Comparison of ENCODE assay signal across 10 cellular contexts in genomic region chr1:157580179-157580827, GRCh38. TPM values are rescaled to one million over a fixed set of nuclear protein-coding genes. Genes with fewer than 3 reads are reported as not detected.
DNase-seq lines count a peak whose midpoint lies in the region; ATAC-seq and TF ChIP-seq lines count a peak whose summit lies in the region.
"Had no signal": no experiment of that assay in that cellular context is flagged by ENCODE, and none has a peak within 500 bp of the region (broad histone marks: within the 10 kb centered on the region; RNA-seq: fewer than 3 reads in every experiment).

No MANE protein-coding gene starts in this region.

- H3K36me3 ChIP-seq in breast epithelium (no peaks in the 10 kb centered on the region), tibial artery (no peaks in the 10 kb centered on the region)
- H3K36me3 ChIP-seq: BLaER1 had no signal

- no peak overlapping the region for H3K27ac ChIP-seq in breast epithelium
- no peak overlapping the region for H3K27ac ChIP-seq in tibial artery
- H3K27ac ChIP-seq: BLaER1 had no signal

- peak; percentile 41 for DNase-seq in DMS79 treated with DMSO at 0.1 percent for 48 hours (lab: John Stamatoyannopoulos, UW)
- no peak for DNase-seq in DMS79 (lab: John Stamatoyannopoulos, UW)
- DNase-seq in NCI-H774 (lab: John Stamatoyannopoulos, UW), result peak; percentile 62
- DNase-seq in breast epithelium (ENCODE audit: low spot score in 2 of 2), result peak in 1 of 2 donors; percentile 19
- peak; percentile 75 for DNase-seq in kidney tubule cell (ENCODE audit: low spot score)
- DNase-seq in tibial artery, result no peak

- peak; percentile 57 for ATAC-seq in HG03439 (IDR thresholded peaks at IDR 0.05; ENCODE audit: unreplicated experiment)
- ATAC-seq in GM18511 (IDR thresholded peaks at IDR 0.05; ENCODE audit: unreplicated experiment), result no peak
- ATAC-seq: stimulated activated effector memory CD8-positive, alpha-beta T cell treated with anti-CD3 and anti-CD28 coated beads, Interleukin-12 subunit alpha, Interleukin-12 subunit beta, amount 100 ng/mL, for 72 hours had no signal

- H3K4me3 ChIP-seq in breast epithelium (no peak overlapping the region), tibial artery (no peak overlapping the region)
- H3K4me3 ChIP-seq: BLaER1 had no signal

- H3K9me3 ChIP-seq in breast epithelium (peaks cover 0 to 6% of the 10 kb centered on the region in 2 donors), tibial artery (peaks cover 0 to 6% (median 3%) of the 10 kb centered on the region in 3 donors)
- H3K9me3 ChIP-seq: BLaER1 had no signal

- no peaks in the 10 kb centered on the region for H3K4me1 ChIP-seq in breast epithelium
- H3K4me1 ChIP-seq in tibial artery, result no peaks in the 10 kb centered on the region

- intact Hi-C loops in breast epithelium (cut with DNase I; ENCODE audit: low total_unique reads) (no loop called here), tibial artery (cut with DNase I; ENCODE audit: low total_unique reads) (no loop called here)

- H3K27me3 ChIP-seq in breast epithelium (peaks cover 0 to 12% of the 10 kb centered on the region in 2 donors), tibial artery (peaks cover 0 to 3% of the 10 kb centered on the region in 2 donors)
- H3K27me3 ChIP-seq: BLaER1 had no signal

- peak; percentile 16 to 54 (median 44) for TF ChIP-seq CTCF in breast epithelium (IDR thresholded peaks at IDR 0.05)
- peak; percentile 48 for TF ChIP-seq CTCF in tibial artery (IDR thresholded peaks at IDR 0.05)

- TF ChIP-seq POLR2A in breast epithelium (IDR thresholded peaks at IDR 0.05), result no peak

RNA-seq across cellular contexts. Expression of gene FCRL4, which starts 17.6 kb away (rescaled TPM):
- under 1 TPM in 1 of 3 donors, not detected in 2; under 0.01 TPM for total RNA-seq in breast epithelium

RNA-seq across cellular contexts. Expression of gene FCRL5, which starts 28.0 kb away (rescaled TPM):
- 1 to 10 TPM in 2 of 3 donors, not detected in 1; 1.6 to 5.2 TPM for total RNA-seq in breast epithelium

Comparison
In these comparisons a context has a peak if more than half of its experiments do, and no peak if none do; other contexts are left out.
1. DNase-seq: peak in DMS79 treated with DMSO at 0.1 percent for 48 hours (single experiment), NCI-H774 (single experiment) and kidney tubule cell (single experiment); none in DMS79 (single experiment) and tibial artery (0 of 2).